Comparison of ENCODE assay signal across 22 cellular contexts in genomic region chr6:127319686-127320085, GRCh38.
"Had no signal": no experiment of that assay in that cellular context is flagged by ENCODE, and none has a peak within 500 bp of the region (broad histone marks: within the 10 kb centered on the region; RNA-seq: fewer than 3 reads in every experiment).

No MANE protein-coding gene starts in this region.

- H3K27ac Mint-ChIP-seq: activated B cell treated with CpG ODN at 0.5 μM for 24 hours; activated CD4-positive, alpha-beta T cell treated with anti-CD3 and anti-CD28 coated beads, Interleukin-2, amount 10 ng/mL, durations not matched to agents 24 days and 14 days; activated CD8-positive, alpha-beta memory T cell treated with anti-CD3 and anti-CD28 coated beads, Interleukin-2, amount 10 ng/mL, durations not matched to agents 7 days and 5 days; T-helper 1 cell treated with Interleukin-12 subunit alpha and Interleukin-12 subunit beta and Interleukin-4 antibody, amounts not matched to agents 30 μg/mL and 1 μg/mL, for 36 hours had no signal

- H3K4me3 Mint-ChIP-seq: activated B cell treated with CpG ODN at 0.5 μM for 24 hours; activated CD4-positive, alpha-beta T cell treated with anti-CD3 and anti-CD28 coated beads, Interleukin-2, amount 10 ng/mL, durations not matched to agents 24 days and 14 days; activated CD8-positive, alpha-beta memory T cell treated with anti-CD3 and anti-CD28 coated beads, Interleukin-2, amount 10 ng/mL, durations not matched to agents 7 days and 5 days; T-helper 1 cell treated with Interleukin-12 subunit alpha and Interleukin-12 subunit beta and Interleukin-4 antibody, amounts not matched to agents 30 μg/mL and 1 μg/mL, for 36 hours had no signal

- H3K9me3 Mint-ChIP-seq: activated B cell treated with CpG ODN at 0.5 μM for 24 hours; activated CD4-positive, alpha-beta T cell treated with anti-CD3 and anti-CD28 coated beads, Interleukin-2, amount 10 ng/mL, durations not matched to agents 24 days and 14 days; activated naive CD4-positive, alpha-beta T cell treated with anti-CD3 and anti-CD28 coated beads, Interleukin-2, amount 50 U/mL, for 72 hours; T-helper 1 cell treated with Interleukin-12 subunit alpha and Interleukin-12 subunit beta and Interleukin-4 antibody, amounts not matched to agents 30 μg/mL and 1 μg/mL, for 36 hours had no signal

- H3K9me3 ChIP-seq: adrenal gland, breast epithelium had no signal

- ATAC-seq: activated CD8-positive, alpha-beta memory T cell treated with anti-CD3 and anti-CD28 coated beads, Interleukin-2, amount 10 ng/mL, durations not matched to agents 7 days and 5 days; activated naive CD4-positive, alpha-beta T cell treated with anti-CD3 and anti-CD28 coated beads, Interleukin-2, amount 50 U/mL, for 72 hours; K562; PC-3 had no signal

- H3K4me3 ChIP-seq: adrenal gland, breast epithelium, K562 had no signal

- DNase-seq: activated B cell treated with CpG ODN at 0.5 μM for 24 hours; activated CD4-positive, alpha-beta T cell treated with anti-CD3 and anti-CD28 coated beads for 1 hour; activated CD4-positive, alpha-beta T cell treated with anti-CD3 and anti-CD28 coated beads, Interleukin-2, amount 10 ng/mL, durations not matched to agents 24 days and 14 days; activated CD4-positive, alpha-beta T cell treated with anti-CD3 and anti-CD28 coated beads, Interleukin-2, amount 50 U/mL, for 48 hours; activated CD8-positive, alpha-beta memory T cell treated with anti-CD3 and anti-CD28 coated beads, Interleukin-2, amount 10 ng/mL, durations not matched to agents 7 days and 5 days; adrenal gland; anterior cingulate cortex; caudate nucleus; Karpas-422; MM.1S; NCI-H1105; NCI-H1436 treated with DMSO at 0.1 percent for 48 hours; NCI-H187; NCI-H2081; NCI-H510A treated with DMSO at 0.1 percent for 48 hours; PC-3; SHP77 treated with DMSO at 0.1 percent for 48 hours; T-helper 9 cell had no signal

- H3K27me3 Mint-ChIP-seq: activated B cell treated with CpG ODN at 0.5 μM for 24 hours; activated CD4-positive, alpha-beta T cell treated with anti-CD3 and anti-CD28 coated beads, Interleukin-2, amount 10 ng/mL, durations not matched to agents 24 days and 14 days; activated CD8-positive, alpha-beta memory T cell treated with anti-CD3 and anti-CD28 coated beads, Interleukin-2, amount 10 ng/mL, durations not matched to agents 7 days and 5 days had no signal

- FAIRE-seq: K562 had no signal

- H3K36me3 ChIP-seq: adrenal gland, breast epithelium had no signal

- H3K4me1 Mint-ChIP-seq: activated CD8-positive, alpha-beta memory T cell treated with anti-CD3 and anti-CD28 coated beads, Interleukin-2, amount 10 ng/mL, durations not matched to agents 7 days and 5 days had no signal

- H3K4me1 ChIP-seq: adrenal gland, breast epithelium had no signal

- H3K27ac ChIP-seq: adrenal gland, breast epithelium had no signal

- H3K27me3 ChIP-seq: adrenal gland, breast epithelium had no signal
